In the genomic region with DNA sequence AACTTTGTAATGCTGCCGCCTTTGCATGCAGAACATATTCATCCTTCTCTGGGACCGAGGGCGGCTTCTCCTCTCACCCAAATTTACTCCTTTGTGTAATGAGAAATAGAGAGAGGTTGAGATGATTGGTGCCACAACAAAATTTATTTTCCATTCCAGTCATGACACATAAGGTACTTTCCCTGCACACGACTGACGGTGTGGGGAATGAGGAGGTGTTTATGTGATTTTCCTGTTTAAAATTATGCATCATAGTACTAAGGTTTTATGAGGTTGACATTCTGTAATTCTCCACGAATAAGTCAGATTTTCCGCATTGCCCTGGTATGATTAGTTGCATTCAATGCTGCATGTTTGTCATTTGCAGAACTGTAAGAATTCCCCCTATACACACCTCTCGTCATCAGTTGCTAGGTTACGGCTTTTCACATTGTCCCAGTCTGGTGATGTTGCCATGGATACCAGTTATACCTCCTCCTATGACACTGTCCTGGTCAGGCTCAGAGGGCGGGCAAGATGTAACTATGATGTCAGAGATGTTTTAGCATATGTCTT, we compare ENCODE assay signal across 1 cellular context.
TF ChIP-seq lines count a peak whose summit lies in the region.

No MANE protein-coding gene starts in this region.

TF ChIP-seq in GM12878, 131 proteins besides CTCF, POLR2A, EP300 and RAD21 (continued from another document and continues in another):
- TF ChIP-seq EGR1 (IDR thresholded peaks at IDR 0.05; ENCODE audit: borderline replicate concordance in 1 of 2, low read depth in 2 of 2, low read length in 2 of 2) (no peak), RBBP5 (conservative IDR thresholded peaks at IDR 0.05) (no peak), SIX5 (IDR thresholded peaks at IDR 0.05; ENCODE audit: low read depth, low read length, severe bottlenecking) (no peak), ZNF24 (IDR thresholded peaks at IDR 0.05) (no peak), FOXM1 (IDR thresholded peaks at IDR 0.05; ENCODE audit: low read depth, low read length) (peak; percentile 30; the same call in 1 of the 2 replicates), BMI1 (IDR thresholded peaks at IDR 0.05; ENCODE audit: borderline replicate concordance) (peak; percentile 100), TCF3 (IDR thresholded peaks at IDR 0.05; ENCODE audit: borderline replicate concordance, insufficient read depth, low read depth, low read length) (no peak), HCFC1 (IDR thresholded peaks at IDR 0.05; ENCODE audit: low read length) (no peak), NBN (IDR thresholded peaks at IDR 0.05) (no peak; the same call in 1 of the 2 replicates), YY1 (IDR thresholded peaks at IDR 0.05; ENCODE audit: low read depth, low read length) (no peak), PML (IDR thresholded peaks at IDR 0.05; ENCODE audit: low read length) (no peak), KDM1A (IDR thresholded peaks at IDR 0.05; ENCODE audit: borderline replicate concordance) (no peak), STAT1 (conservative IDR thresholded peaks at IDR 0.05) (no peak), PAX5 (IDR thresholded peaks at IDR 0.05; ENCODE audit: borderline replicate concordance, low read depth, low read length) (no peak), ZNF622 (IDR thresholded peaks at IDR 0.05) (no peak), POLR2AphosphoS5 (IDR thresholded peaks at IDR 0.05; ENCODE audit: low read length) (no peak), CBX3 (IDR thresholded peaks at IDR 0.05; ENCODE audit: borderline replicate concordance, low read depth) (no peak), TARDBP (IDR thresholded peaks at IDR 0.05; ENCODE audit: borderline replicate concordance) (no peak), GATAD2B (conservative IDR thresholded peaks at IDR 0.05; ENCODE audit: low read depth) (peak; percentile 52; the same call in 1 of the 2 replicates), NFXL1 (IDR thresholded peaks at IDR 0.05; ENCODE audit: borderline replicate concordance) (no peak), RAD51 (IDR thresholded peaks at IDR 0.05) (no peak; the same call in 1 of the 2 replicates), NFYA (IDR thresholded peaks at IDR 0.05; ENCODE audit: borderline replicate concordance, low read depth, low read length) (no peak), MXI1 (IDR thresholded peaks at IDR 0.05; ENCODE audit: low read depth, low read length) (peak; percentile 78), SREBF1 (IDR thresholded peaks at IDR 0.05; ENCODE audit: low read length) (peak; percentile 82; the same call in 1 of the 2 replicates), TBL1XR1 (IDR thresholded peaks at IDR 0.05; ENCODE audit: low read depth, low read length) (no peak), RELA (IDR thresholded peaks at IDR 0.05; ENCODE audit: borderline replicate concordance, partially characterized antibody) (peak; percentile 84), CBFB (IDR thresholded peaks at IDR 0.05; ENCODE audit: low read depth) (no peak), SP1 (IDR thresholded peaks at IDR 0.05; ENCODE audit: low read depth, low read length) (no peak), RCOR1 (conservative IDR thresholded peaks at IDR 0.05; ENCODE audit: low read depth, low read length) (no peak), JUNB (IDR thresholded peaks at IDR 0.05) (peak; percentile 40), SMARCA5 (IDR thresholded peaks at IDR 0.05) (no peak), NR2C1 (IDR thresholded peaks at IDR 0.05) (no peak), IKZF2 (IDR thresholded peaks at IDR 0.05) (peak; percentile 31 to 67; a peak in 2 of 4 replicates), SREBF2 (IDR thresholded peaks at IDR 0.05; ENCODE audit: low read length) (peak; percentile 86), CHD1 (IDR thresholded peaks at IDR 0.05; ENCODE audit: low read depth, low read length) (no peak), RB1 (IDR thresholded peaks at IDR 0.05; ENCODE audit: borderline replicate concordance) (no peak), FOS (IDR thresholded peaks at IDR 0.05; ENCODE audit: borderline replicate concordance, extremely low read depth, insufficient read length) (no peak), ZSCAN29 (IDR thresholded peaks at IDR 0.05) (no peak), IKZF1 (conservative IDR thresholded peaks at IDR 0.05) (no peak), FOXK2 (IDR thresholded peaks at IDR 0.05) (no peak), HDAC6 (IDR thresholded peaks at IDR 0.05; ENCODE audit: unreplicated experiment) (no peak), SUZ12 (IDR thresholded peaks at IDR 0.05; ENCODE audit: unreplicated experiment) (no peak), KAT2A (conservative IDR thresholded peaks at IDR 0.05; ENCODE audit: control insufficient read depth, low read depth, low read length) (no peak)
- TF ChIP-seq, protein P1, sequence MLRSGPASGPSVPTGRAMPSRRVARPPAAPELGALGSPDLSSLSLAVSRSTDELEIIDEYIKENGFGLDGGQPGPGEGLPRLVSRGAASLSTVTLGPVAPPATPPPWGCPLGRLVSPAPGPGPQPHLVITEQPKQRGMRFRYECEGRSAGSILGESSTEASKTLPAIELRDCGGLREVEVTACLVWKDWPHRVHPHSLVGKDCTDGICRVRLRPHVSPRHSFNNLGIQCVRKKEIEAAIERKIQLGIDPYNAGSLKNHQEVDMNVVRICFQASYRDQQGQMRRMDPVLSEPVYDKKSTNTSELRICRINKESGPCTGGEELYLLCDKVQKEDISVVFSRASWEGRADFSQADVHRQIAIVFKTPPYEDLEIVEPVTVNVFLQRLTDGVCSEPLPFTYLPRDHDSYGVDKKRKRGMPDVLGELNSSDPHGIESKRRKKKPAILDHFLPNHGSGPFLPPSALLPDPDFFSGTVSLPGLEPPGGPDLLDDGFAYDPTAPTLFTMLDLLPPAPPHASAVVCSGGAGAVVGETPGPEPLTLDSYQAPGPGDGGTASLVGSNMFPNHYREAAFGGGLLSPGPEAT (IDR thresholded peaks at IDR 0.05; ENCODE audit: low read depth), result peak; percentile 75
- TF ChIP-seq, protein P2, sequence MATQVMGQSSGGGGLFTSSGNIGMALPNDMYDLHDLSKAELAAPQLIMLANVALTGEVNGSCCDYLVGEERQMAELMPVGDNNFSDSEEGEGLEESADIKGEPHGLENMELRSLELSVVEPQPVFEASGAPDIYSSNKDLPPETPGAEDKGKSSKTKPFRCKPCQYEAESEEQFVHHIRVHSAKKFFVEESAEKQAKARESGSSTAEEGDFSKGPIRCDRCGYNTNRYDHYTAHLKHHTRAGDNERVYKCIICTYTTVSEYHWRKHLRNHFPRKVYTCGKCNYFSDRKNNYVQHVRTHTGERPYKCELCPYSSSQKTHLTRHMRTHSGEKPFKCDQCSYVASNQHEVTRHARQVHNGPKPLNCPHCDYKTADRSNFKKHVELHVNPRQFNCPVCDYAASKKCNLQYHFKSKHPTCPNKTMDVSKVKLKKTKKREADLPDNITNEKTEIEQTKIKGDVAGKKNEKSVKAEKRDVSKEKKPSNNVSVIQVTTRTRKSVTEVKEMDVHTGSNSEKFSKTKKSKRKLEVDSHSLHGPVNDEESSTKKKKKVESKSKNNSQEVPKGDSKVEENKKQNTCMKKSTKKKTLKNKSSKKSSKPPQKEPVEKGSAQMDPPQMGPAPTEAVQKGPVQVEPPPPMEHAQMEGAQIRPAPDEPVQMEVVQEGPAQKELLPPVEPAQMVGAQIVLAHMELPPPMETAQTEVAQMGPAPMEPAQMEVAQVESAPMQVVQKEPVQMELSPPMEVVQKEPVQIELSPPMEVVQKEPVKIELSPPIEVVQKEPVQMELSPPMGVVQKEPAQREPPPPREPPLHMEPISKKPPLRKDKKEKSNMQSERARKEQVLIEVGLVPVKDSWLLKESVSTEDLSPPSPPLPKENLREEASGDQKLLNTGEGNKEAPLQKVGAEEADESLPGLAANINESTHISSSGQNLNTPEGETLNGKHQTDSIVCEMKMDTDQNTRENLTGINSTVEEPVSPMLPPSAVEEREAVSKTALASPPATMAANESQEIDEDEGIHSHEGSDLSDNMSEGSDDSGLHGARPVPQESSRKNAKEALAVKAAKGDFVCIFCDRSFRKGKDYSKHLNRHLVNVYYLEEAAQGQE (IDR thresholded peaks at IDR 0.05; ENCODE audit: low read depth, low read length), result no peak
- TF ChIP-seq, protein P3, sequence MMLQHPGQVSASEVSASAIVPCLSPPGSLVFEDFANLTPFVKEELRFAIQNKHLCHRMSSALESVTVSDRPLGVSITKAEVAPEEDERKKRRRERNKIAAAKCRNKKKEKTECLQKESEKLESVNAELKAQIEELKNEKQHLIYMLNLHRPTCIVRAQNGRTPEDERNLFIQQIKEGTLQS (IDR thresholded peaks at IDR 0.05; ENCODE audit: borderline replicate concordance, extremely low read depth, low read depth, low read length), result no peak
- TF ChIP-seq, protein P4, sequence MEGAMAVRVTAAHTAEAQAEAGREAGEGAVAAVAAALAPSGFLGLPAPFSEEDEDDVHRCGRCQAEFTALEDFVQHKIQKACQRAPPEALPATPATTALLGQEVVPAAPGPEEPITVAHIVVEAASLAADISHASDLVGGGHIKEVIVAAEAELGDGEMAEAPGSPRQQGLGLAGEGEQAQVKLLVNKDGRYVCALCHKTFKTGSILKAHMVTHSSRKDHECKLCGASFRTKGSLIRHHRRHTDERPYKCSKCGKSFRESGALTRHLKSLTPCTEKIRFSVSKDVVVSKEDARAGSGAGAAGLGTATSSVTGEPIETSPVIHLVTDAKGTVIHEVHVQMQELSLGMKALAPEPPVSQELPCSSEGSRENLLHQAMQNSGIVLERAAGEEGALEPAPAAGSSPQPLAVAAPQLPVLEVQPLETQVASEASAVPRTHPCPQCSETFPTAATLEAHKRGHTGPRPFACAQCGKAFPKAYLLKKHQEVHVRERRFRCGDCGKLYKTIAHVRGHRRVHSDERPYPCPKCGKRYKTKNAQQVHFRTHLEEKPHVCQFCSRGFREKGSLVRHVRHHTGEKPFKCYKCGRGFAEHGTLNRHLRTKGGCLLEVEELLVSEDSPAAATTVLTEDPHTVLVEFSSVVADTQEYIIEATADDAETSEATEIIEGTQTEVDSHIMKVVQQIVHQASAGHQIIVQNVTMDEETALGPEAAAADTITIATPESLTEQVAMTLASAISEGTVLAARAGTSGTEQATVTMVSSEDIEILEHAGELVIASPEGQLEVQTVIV (IDR thresholded peaks at IDR 0.05; ENCODE audit: borderline replicate concordance, partially characterized antibody), result peak; percentile 76
- TF ChIP-seq, protein P5, sequence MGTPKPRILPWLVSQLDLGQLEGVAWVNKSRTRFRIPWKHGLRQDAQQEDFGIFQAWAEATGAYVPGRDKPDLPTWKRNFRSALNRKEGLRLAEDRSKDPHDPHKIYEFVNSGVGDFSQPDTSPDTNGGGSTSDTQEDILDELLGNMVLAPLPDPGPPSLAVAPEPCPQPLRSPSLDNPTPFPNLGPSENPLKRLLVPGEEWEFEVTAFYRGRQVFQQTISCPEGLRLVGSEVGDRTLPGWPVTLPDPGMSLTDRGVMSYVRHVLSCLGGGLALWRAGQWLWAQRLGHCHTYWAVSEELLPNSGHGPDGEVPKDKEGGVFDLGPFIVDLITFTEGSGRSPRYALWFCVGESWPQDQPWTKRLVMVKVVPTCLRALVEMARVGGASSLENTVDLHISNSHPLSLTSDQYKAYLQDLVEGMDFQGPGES (IDR thresholded peaks at IDR 0.05), result no peak
- TF ChIP-seq, protein P6, sequence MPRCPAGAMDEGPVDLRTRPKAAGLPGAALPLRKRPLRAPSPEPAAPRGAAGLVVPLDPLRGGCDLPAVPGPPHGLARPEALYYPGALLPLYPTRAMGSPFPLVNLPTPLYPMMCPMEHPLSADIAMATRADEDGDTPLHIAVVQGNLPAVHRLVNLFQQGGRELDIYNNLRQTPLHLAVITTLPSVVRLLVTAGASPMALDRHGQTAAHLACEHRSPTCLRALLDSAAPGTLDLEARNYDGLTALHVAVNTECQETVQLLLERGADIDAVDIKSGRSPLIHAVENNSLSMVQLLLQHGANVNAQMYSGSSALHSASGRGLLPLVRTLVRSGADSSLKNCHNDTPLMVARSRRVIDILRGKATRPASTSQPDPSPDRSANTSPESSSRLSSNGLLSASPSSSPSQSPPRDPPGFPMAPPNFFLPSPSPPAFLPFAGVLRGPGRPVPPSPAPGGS (IDR thresholded peaks at IDR 0.05; ENCODE audit: borderline replicate concordance, insufficient read depth, low read depth, low read length, poor library complexity, severe bottlenecking), result no peak
- TF ChIP-seq, protein P7, sequence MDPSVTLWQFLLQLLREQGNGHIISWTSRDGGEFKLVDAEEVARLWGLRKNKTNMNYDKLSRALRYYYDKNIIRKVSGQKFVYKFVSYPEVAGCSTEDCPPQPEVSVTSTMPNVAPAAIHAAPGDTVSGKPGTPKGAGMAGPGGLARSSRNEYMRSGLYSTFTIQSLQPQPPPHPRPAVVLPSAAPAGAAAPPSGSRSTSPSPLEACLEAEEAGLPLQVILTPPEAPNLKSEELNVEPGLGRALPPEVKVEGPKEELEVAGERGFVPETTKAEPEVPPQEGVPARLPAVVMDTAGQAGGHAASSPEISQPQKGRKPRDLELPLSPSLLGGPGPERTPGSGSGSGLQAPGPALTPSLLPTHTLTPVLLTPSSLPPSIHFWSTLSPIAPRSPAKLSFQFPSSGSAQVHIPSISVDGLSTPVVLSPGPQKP (IDR thresholded peaks at IDR 0.05; ENCODE audit: low read depth, low read length), result no peak
- TF ChIP-seq, protein P8, sequence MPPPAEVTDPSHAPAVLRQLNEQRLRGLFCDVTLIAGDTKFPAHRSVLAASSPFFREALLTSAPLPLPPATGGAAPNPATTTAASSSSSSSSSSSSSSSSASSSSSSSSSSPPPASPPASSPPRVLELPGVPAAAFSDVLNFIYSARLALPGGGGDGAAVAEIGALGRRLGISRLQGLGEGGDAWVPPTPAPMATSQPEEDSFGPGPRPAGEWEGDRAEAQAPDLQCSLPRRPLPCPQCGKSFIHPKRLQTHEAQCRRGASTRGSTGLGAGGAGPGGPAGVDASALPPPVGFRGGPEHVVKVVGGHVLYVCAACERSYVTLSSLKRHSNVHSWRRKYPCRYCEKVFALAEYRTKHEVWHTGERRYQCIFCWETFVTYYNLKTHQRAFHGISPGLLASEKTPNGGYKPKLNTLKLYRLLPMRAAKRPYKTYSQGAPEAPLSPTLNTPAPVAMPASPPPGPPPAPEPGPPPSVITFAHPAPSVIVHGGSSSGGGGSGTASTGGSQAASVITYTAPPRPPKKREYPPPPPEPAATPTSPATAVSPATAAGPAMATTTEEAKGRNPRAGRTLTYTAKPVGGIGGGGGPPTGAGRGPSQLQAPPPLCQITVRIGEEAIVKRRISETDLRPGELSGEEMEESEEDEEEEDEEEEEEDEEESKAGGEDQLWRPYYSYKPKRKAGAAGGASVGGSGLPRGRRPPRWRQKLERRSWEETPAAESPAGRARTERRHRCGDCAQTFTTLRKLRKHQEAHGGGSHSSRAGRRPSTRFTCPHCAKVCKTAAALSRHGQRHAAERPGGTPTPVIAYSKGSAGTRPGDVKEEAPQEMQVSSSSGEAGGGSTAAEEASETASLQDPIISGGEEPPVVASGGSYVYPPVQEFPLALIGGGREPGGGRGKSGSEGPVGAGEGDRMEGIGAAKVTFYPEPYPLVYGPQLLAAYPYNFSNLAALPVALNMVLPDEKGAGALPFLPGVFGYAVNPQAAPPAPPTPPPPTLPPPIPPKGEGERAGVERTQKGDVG (CRISPR knock-in tag; IDR thresholded peaks at IDR 0.05), result no peak
- TF ChIP-seq, protein P9, sequence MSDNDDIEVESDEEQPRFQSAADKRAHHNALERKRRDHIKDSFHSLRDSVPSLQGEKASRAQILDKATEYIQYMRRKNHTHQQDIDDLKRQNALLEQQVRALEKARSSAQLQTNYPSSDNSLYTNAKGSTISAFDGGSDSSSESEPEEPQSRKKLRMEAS (IDR thresholded peaks at IDR 0.05; ENCODE audit: low read depth, low read length), result no peak
